In the genomic region with DNA sequence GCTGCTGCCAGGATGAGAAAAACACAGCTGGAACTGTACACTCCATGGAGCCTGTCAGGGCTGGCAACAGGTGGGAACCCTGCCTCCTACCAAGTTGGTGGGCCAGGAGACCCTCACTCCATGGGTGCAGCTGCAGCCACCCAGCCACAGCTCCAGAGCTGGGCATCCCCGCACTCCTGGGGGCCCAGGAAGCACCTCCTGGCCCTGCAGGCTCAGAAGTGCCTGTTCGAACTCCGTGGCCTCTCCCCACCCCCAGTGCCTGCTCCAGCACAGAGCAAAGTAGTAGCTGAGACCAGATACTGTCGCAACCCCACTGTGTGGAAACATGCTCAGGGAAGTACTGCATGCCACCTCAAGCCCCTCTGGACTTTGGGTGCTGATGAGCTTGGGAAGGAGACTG, we compare ENCODE assay signal across 16 cellular contexts.
DNase-seq lines count a peak whose midpoint lies in the region; ATAC-seq and TF ChIP-seq lines count a peak whose summit lies in the region.
"Had no signal": no experiment of that assay in that cellular context is flagged by ENCODE, and none has a peak within 500 bp of the region (broad histone marks: within the 10 kb centered on the region; RNA-seq: fewer than 3 reads in every experiment).

No MANE protein-coding gene starts in this region.

- H2AFZ ChIP-seq in trophoblast cell (ENCODE audit: insufficient read depth, low read length, poor library complexity) = no peak overlapping the region
- no peak overlapping the region for H2AFZ ChIP-seq in Karpas-422 (ENCODE audit: low read length)
- H2AFZ ChIP-seq: GM23338 had no signal

- no peak overlapping the region for H3K14ac ChIP-seq in trophoblast cell (ENCODE audit: low read length)

- H3K9ac ChIP-seq in trophoblast cell (ENCODE audit: low read length) (no peak overlapping the region), Karpas-422 (ENCODE audit: low read length) (no peak overlapping the region)
- H3K9ac ChIP-seq: BLaER1 had no signal

- no CpG with 5 or more reads among the region's 4 CpGs for WGBS in trophoblast cell (ENCODE audit: extremely low coverage, insufficient coverage, insufficient read length)

- no peaks in the 10 kb centered on the region for H3K36me3 Mint-ChIP-seq in central memory CD8-positive, alpha-beta T cell (ENCODE audit: insufficient read depth)
- no peaks in the 10 kb centered on the region for H3K36me3 Mint-ChIP-seq in HFFc6 (ENCODE audit: low read depth)
- H3K36me3 Mint-ChIP-seq: CD14-positive monocyte; CD4-positive, alpha-beta memory T cell had no signal

- H3K27ac Mint-ChIP-seq in central memory CD8-positive, alpha-beta T cell (ENCODE audit: low read depth) = no peak overlapping the region
- H3K27ac Mint-ChIP-seq in HFFc6 = no peak overlapping the region
- H3K27ac Mint-ChIP-seq: CD14-positive monocyte; CD4-positive, alpha-beta memory T cell; GM23338 had no signal

- H3K4me2 ChIP-seq in trophoblast cell (ENCODE audit: low read length) = no peak overlapping the region
- no peak overlapping the region for H3K4me2 ChIP-seq in Karpas-422 (ENCODE audit: low read depth, low read length, poor library complexity, severe bottlenecking)
- H3K4me2 ChIP-seq: BLaER1, GM23338 had no signal

- no peak overlapping the region for H2AK5ac ChIP-seq in trophoblast cell (ENCODE audit: low read length)

- H4K8ac ChIP-seq in trophoblast cell (ENCODE audit: low read depth, low read length) = no peak overlapping the region

- H3K9me3 ChIP-seq in trophoblast cell (ENCODE audit: insufficient read depth, low read depth, low read length) = peaks cover 9% of the 10 kb centered on the region
- H3K9me3 ChIP-seq in Karpas-422 (ENCODE audit: low read length) = no peaks in the 10 kb centered on the region

- 0 out of 2 replicates have a peak, but pooled peaks cover 4% of the 10 kb centered on the region for H3K9me2 ChIP-seq in Karpas-422 (replicated peaks; ENCODE audit: insufficient read depth, low read length)

- H3K4me3 Mint-ChIP-seq in central memory CD8-positive, alpha-beta T cell = no peak overlapping the region
- H3K4me3 Mint-ChIP-seq in HFFc6 = no peak overlapping the region
- H3K4me3 Mint-ChIP-seq: CD14-positive monocyte; CD4-positive, alpha-beta memory T cell; GM23338 had no signal

- H2BK120ac ChIP-seq in trophoblast cell (ENCODE audit: insufficient read depth, low read length, poor library complexity) = no peak overlapping the region

- no peak overlapping the region for H3K23ac ChIP-seq in trophoblast cell (ENCODE audit: low read length)

- H3K27me3 ChIP-seq in trophoblast cell (ENCODE audit: insufficient read depth, low read length) (no peaks in the 10 kb centered on the region), Karpas-422 (ENCODE audit: low read length) (no peaks in the 10 kb centered on the region)
- H3K27me3 ChIP-seq: BLaER1 had no signal

- no peak overlapping the region for H3K4ac ChIP-seq in trophoblast cell (ENCODE audit: low read depth, low read length)

- H3K4me1 Mint-ChIP-seq in central memory CD8-positive, alpha-beta T cell = no peaks in the 10 kb centered on the region
- H3K4me1 Mint-ChIP-seq in HFFc6 (ENCODE audit: low read depth) = no peaks in the 10 kb centered on the region
- H3K4me1 Mint-ChIP-seq: CD14-positive monocyte; CD4-positive, alpha-beta memory T cell; GM23338 had no signal

- H4K20me1 ChIP-seq in Karpas-422 (ENCODE audit: insufficient read depth, low read depth, low read length) = no peaks in the 10 kb centered on the region
- H4K20me1 ChIP-seq: BLaER1 had no signal

- H3K4me3 ChIP-seq in trophoblast cell (ENCODE audit: low read depth, low read length) (peak overlapping the region; percentile 25), Karpas-422 (ENCODE audit: low read length) (no peak overlapping the region)
- H3K4me3 ChIP-seq: BLaER1, GM23338 had no signal

- H2BK5ac ChIP-seq in trophoblast cell (ENCODE audit: low read depth, low read length, poor library complexity) = no peak overlapping the region

- H3K27ac ChIP-seq in trophoblast cell (ENCODE audit: low read depth, low read length) (no peak overlapping the region), Karpas-422 (ENCODE audit: low read length) (no peak overlapping the region)
- H3K27ac ChIP-seq: BLaER1 had no signal

- H4K12ac ChIP-seq in trophoblast cell (ENCODE audit: low read depth, low read length) = no peak overlapping the region

- H3K79me2 ChIP-seq in trophoblast cell (ENCODE audit: control insufficient read depth, insufficient read depth, low read length, poor library complexity) = no peaks in the 10 kb centered on the region
- no peaks in the 10 kb centered on the region for H3K79me2 ChIP-seq in Karpas-422 (ENCODE audit: low read length)

- no peak overlapping the region for H4K91ac ChIP-seq in trophoblast cell (ENCODE audit: low read depth, low read length)

- DNase-seq in GM03348 (ENCODE audit: low spot score) = peak; percentile 3
- DNase-seq in central memory CD8-positive, alpha-beta T cell (ENCODE audit: low spot score in 2 of 2) = no peak
- no peak for DNase-seq in trophoblast cell
- DNase-seq in stimulated activated naive CD8-positive, alpha-beta T cell treated with anti-CD3 and anti-CD28 coated beads, Interleukin-15, Interleukin-2, amounts not matched to agents 100 U/mL and 50 U/mL, for 24 hours = no peak
- no peak for DNase-seq in RKO (ENCODE audit: low spot score)
- DNase-seq in stimulated activated naive CD4-positive, alpha-beta T cell treated with Interleukin-2 at 50 U/mL for 16 hours (lab: John Stamatoyannopoulos, UW) = no peak
- DNase-seq in Karpas-422 = no peak
- no peak for DNase-seq in HFFc6
- DNase-seq: 8988T; CD4-positive, alpha-beta memory T cell; DMS153; DMS79; HCEC 1CT had no signal

- H3K18ac ChIP-seq in trophoblast cell (ENCODE audit: low read length) = no peak overlapping the region

- H3K4me1 ChIP-seq in trophoblast cell (ENCODE audit: control insufficient read depth in 1 of 2, insufficient read depth in 2 of 2, low read length in 2 of 2) = no peaks in the 10 kb centered on the region
- H3K4me1 ChIP-seq in Karpas-422 (ENCODE audit: low read length) = no peaks in the 10 kb centered on the region
- H3K4me1 ChIP-seq: BLaER1 had no signal

- no peaks in the 10 kb centered on the region for H3K9me3 Mint-ChIP-seq in central memory CD8-positive, alpha-beta T cell
- peaks cover 20% of the 10 kb centered on the region for H3K9me3 Mint-ChIP-seq in HFFc6
- H3K9me3 Mint-ChIP-seq: CD4-positive, alpha-beta memory T cell had no signal

- no peaks in the 10 kb centered on the region for H3K79me1 ChIP-seq in trophoblast cell (ENCODE audit: low read length)

- no peak overlapping the region for H2BK12ac ChIP-seq in trophoblast cell (ENCODE audit: low read length)

- H3K27me3 Mint-ChIP-seq in central memory CD8-positive, alpha-beta T cell = peaks cover 7% of the 10 kb centered on the region
- H3K27me3 Mint-ChIP-seq in HFFc6 (ENCODE audit: insufficient read depth) = no peaks in the 10 kb centered on the region

- no peaks in the 10 kb centered on the region for H3K36me3 ChIP-seq in trophoblast cell (ENCODE audit: control insufficient read depth in 1 of 2, insufficient read depth in 2 of 2, low read length in 2 of 2)
- no peaks in the 10 kb centered on the region for H3K36me3 ChIP-seq in Karpas-422 (ENCODE audit: insufficient read depth, low read length)
- H3K36me3 ChIP-seq: BLaER1 had no signal

- ATAC-seq in central memory CD8-positive, alpha-beta T cell (replicated peaks; ENCODE audit: extremely low read depth, poor library complexity, severe bottlenecking) = peak; percentile 19
- peak; percentile 36 for ATAC-seq in stimulated activated naive CD8-positive, alpha-beta T cell treated with anti-CD3 and anti-CD28 coated beads, Interleukin-15, Interleukin-2, amounts not matched to agents 100 U/mL and 50 U/mL, for 24 hours
- ATAC-seq: GM23338 had no signal

- no peak for TF ChIP-seq CTCF in HFFc6 (IDR thresholded peaks at IDR 0.05)
